Comparison of ENCODE assay signal across 14 cellular contexts in the genomic region with DNA sequence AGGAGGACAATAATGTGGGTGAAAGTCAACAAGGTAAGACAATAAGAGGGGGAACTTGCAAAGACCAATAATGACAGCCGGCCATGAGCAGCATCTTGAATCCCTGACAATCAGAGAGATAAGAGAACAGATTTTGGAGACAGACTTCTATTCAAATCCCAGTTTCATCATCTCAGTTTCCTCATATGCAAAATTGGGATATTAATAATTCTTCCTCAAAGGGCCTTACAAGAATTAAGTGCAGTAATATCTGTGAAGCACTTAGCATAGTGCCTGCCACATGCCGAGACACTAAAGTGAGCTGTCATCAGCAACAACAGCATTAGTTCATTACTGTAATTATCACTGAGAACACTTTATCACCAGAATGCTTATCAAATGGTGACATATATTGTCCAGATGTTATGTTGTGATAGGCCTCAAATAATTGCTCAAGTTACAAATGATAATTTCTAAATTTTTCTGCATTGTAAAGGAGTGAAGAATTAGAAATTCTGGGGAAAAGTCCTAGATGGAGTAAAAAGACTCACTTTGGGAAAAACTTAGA. TPM values are rescaled to one million over a fixed set of nuclear protein-coding genes. Genes with fewer than 3 reads are reported as not detected.
DNase-seq lines count a peak whose midpoint lies in the region; ATAC-seq and TF ChIP-seq lines count a peak whose summit lies in the region.
"Had no signal": no experiment of that assay in that cellular context is flagged by ENCODE, and none has a peak within 500 bp of the region (broad histone marks: within the 10 kb centered on the region; RNA-seq: fewer than 3 reads in every experiment).

No MANE protein-coding gene starts in this region.

- H3F3A ChIP-seq in GM23248 (ENCODE audit: insufficient read depth) = peaks cover 36% of the 10 kb centered on the region

- peaks cover 0 to 99% (median 0%) of the 10 kb centered on the region in 11 experiments; a peak in 8 of 22 replicates for H3K27me3 ChIP-seq in BLaER1 treated with 17β-estradiol and CSF1 and Interleukin-3, amounts not matched to agents 10 nM and 100 nM
- no peaks in the 10 kb centered on the region for H3K27me3 ChIP-seq in GM23248 (replicated peaks; ENCODE audit: insufficient read depth)

- peaks cover 31% of the 10 kb centered on the region for H3K27me3 Mint-ChIP-seq in dendritic cell treated with granulocyte-macrophage colony-stimulating factor and Interleukin-4, amounts not matched to agents 40 ng/mL and 50 ng/mL, for 4 days
- H3K27me3 Mint-ChIP-seq in WTC11 (ENCODE audit: low read depth) = peaks cover 40% of the 10 kb centered on the region

- H3K79me2 ChIP-seq in GM23248 (ENCODE audit: insufficient read depth) = no peaks in the 10 kb centered on the region
- H3K79me2 ChIP-seq in OCI-LY7 (ENCODE audit: insufficient read depth, low read depth, low read length) = no peaks in the 10 kb centered on the region

- CTCF ChIA-PET in OCI-LY7 (lab: Charles Lee; ENCODE audit: unreplicated experiment) = no interaction called here
- CTCF ChIA-PET in WTC11 (lab: Charles Lee) = no interaction called here

- H3K4me1 Mint-ChIP-seq in dendritic cell treated with granulocyte-macrophage colony-stimulating factor and Interleukin-4, amounts not matched to agents 40 ng/mL and 50 ng/mL, for 4 days (ENCODE audit: low read depth) = peaks cover 85% of the 10 kb centered on the region
- peaks cover 4% of the 10 kb centered on the region; the same call in 1 of the 2 replicates for H3K4me1 Mint-ChIP-seq in WTC11

- WGBS in GM23248 (ENCODE audit: low coverage in 1 of 2, low lambda C conversion rate in 2 of 2, missing lambda C conversion rate in 2 of 2), 2 experiments = 97 to 100% methylated on average over 2 of the region's 2 CpGs

- no TSS peak for BruUV-seq in OCI-LY7 (replicated peaks; lab: Mats Ljungman, UMichigan)

- H2AFZ ChIP-seq in GM23248 (no peak overlapping the region), OCI-LY7 (ENCODE audit: low read length) (peak overlapping the region; percentile 91)
- H2AFZ ChIP-seq: GM23338 had no signal

- H3K27ac ChIP-seq in BLaER1 treated with 17β-estradiol and CSF1 and Interleukin-3, amounts not matched to agents 10 nM and 100 nM = no peak overlapping the region
- H3K27ac ChIP-seq in GM23248 (peak overlapping the region; percentile 90), OCI-LY7 (ENCODE audit: low read depth, low read length, poor library complexity, severe bottlenecking) (peak overlapping the region; percentile 95)

- no peaks in the 10 kb centered on the region for H3K9me3 ChIP-seq in BLaER1 treated with 17β-estradiol and CSF1 and Interleukin-3, amounts not matched to agents 10 nM and 100 nM (replicated peaks in 1 of 11)
- H3K9me3 ChIP-seq in GM23248 (ENCODE audit: low read depth) (no peaks in the 10 kb centered on the region), OCI-LY7 (ENCODE audit: low read length) (no peaks in the 10 kb centered on the region)
- H3K9me3 ChIP-seq: BE2C, Caco-2 had no signal

- intact Hi-C loops in OCI-LY7 (cut with micrococcal nuclease; ENCODE audit: unreplicated experiment) = no loop called here
- intact Hi-C loops in dendritic cell treated with granulocyte-macrophage colony-stimulating factor and Interleukin-4, amounts not matched to agents 40 ng/mL and 50 ng/mL, for 4 days (cut with micrococcal nuclease) = no loop called here

- no peaks in the 10 kb centered on the region for H3K36me3 ChIP-seq in BLaER1 treated with 17β-estradiol and CSF1 and Interleukin-3, amounts not matched to agents 10 nM and 100 nM
- no peaks in the 10 kb centered on the region for H3K36me3 ChIP-seq in GM23248 (ENCODE audit: low read depth)
- H3K36me3 ChIP-seq in OCI-LY7 (ENCODE audit: insufficient read depth, low read length) = no peaks in the 10 kb centered on the region
- H3K36me3 ChIP-seq: BE2C had no signal

- peaks cover 0 to 41% (median 0%) of the 10 kb centered on the region in 11 experiments; a peak in 5 of 22 replicates for H4K20me1 ChIP-seq in BLaER1 treated with 17β-estradiol and CSF1 and Interleukin-3, amounts not matched to agents 10 nM and 100 nM
- H4K20me1 ChIP-seq in GM23248 (ENCODE audit: insufficient read depth) = no peaks in the 10 kb centered on the region
- no peaks in the 10 kb centered on the region for H4K20me1 ChIP-seq in OCI-LY7 (ENCODE audit: insufficient read depth, low read length)

- POLR2A ChIA-PET in OCI-LY7 (lab: Charles Lee) (interaction anchor here (0.6 to 1.8 kb wide), 5 partner anchors 13 to 182 kb away, joined by 3 to 17 read pairs (median 3); a partner anchor contains a TSS), WTC11 (lab: Charles Lee) (no interaction called here)

- no peak overlapping the region for H3K4me3 Mint-ChIP-seq in dendritic cell treated with granulocyte-macrophage colony-stimulating factor and Interleukin-4, amounts not matched to agents 40 ng/mL and 50 ng/mL, for 4 days
- H3K4me3 Mint-ChIP-seq in WTC11 = no peak overlapping the region
- H3K4me3 Mint-ChIP-seq: GM23338 had no signal

- H3K9me2 ChIP-seq in GM23248 (ENCODE audit: insufficient read depth) (no peaks in the 10 kb centered on the region), OCI-LY7 (ENCODE audit: insufficient read depth, low read length) (no peaks in the 10 kb centered on the region)

- ATAC-seq in GM18907 (IDR thresholded peaks at IDR 0.05; ENCODE audit: unreplicated experiment) (no peak), WTC11 (no peak)
- ATAC-seq: GM23338 had no signal

- H3K4me2 ChIP-seq in BLaER1 treated with 17β-estradiol and CSF1 and Interleukin-3, amounts not matched to agents 10 nM and 100 nM = peak overlapping the region in 7 of 11 experiments; percentile 3 to 76 (median 27); a peak in 7 of 22 replicates
- H3K4me2 ChIP-seq in GM23248 (ENCODE audit: unreplicated experiment) (no peak overlapping the region), OCI-LY7 (ENCODE audit: low read length) (peak overlapping the region; percentile 89)
- H3K4me2 ChIP-seq: GM23338 had no signal

- H3K9me3 Mint-ChIP-seq in dendritic cell treated with granulocyte-macrophage colony-stimulating factor and Interleukin-4, amounts not matched to agents 40 ng/mL and 50 ng/mL, for 4 days = no peaks in the 10 kb centered on the region
- no peaks in the 10 kb centered on the region for H3K9me3 Mint-ChIP-seq in WTC11
- H3K9me3 Mint-ChIP-seq: CD8-positive, alpha-beta memory T cell; GM23338 had no signal

- H3K4me1 ChIP-seq in BLaER1 treated with 17β-estradiol and CSF1 and Interleukin-3, amounts not matched to agents 10 nM and 100 nM = peaks cover 40 to 57% (median 47%) of the 10 kb centered on the region in 10 experiments
- H3K4me1 ChIP-seq in GM23248 (ENCODE audit: insufficient read depth) (peaks cover 26% of the 10 kb centered on the region), OCI-LY7 (ENCODE audit: insufficient read depth, low read length, poor library complexity, severe bottlenecking) (peaks cover 79% of the 10 kb centered on the region)
- H3K4me1 ChIP-seq: BE2C, Caco-2 had no signal

- in situ Hi-C loops in GM23248 (cut with MboI) = no loop called here

- DNase-seq in GM23248 = no peak
- DNase-seq in OCI-LY7 (ENCODE audit: low spot score) = no peak
- no peak for DNase-seq in WTC11 (ENCODE audit: low spot score)
- DNase-seq in ecto neural progenitor cell (ENCODE audit: low spot score) = no peak
- DNase-seq: BE2C; Caco-2; CD8-positive, alpha-beta memory T cell; DND-41; GF-D8; H7 had no signal

- H3K9ac ChIP-seq in BLaER1 treated with 17β-estradiol and CSF1 and Interleukin-3, amounts not matched to agents 10 nM and 100 nM = no peak overlapping the region
- no peak overlapping the region for H3K9ac ChIP-seq in GM23248

- no peak for TF ChIP-seq CTCF in OCI-LY7 (conservative IDR thresholded peaks at IDR 0.05; ENCODE audit: low read length)
- TF ChIP-seq CTCF in WTC11 (IDR thresholded peaks at IDR 0.05) = no peak

- H3K27ac Mint-ChIP-seq in dendritic cell treated with granulocyte-macrophage colony-stimulating factor and Interleukin-4, amounts not matched to agents 40 ng/mL and 50 ng/mL, for 4 days = peak overlapping the region; percentile 72
- H3K27ac Mint-ChIP-seq in WTC11 = no peak overlapping the region
- H3K27ac Mint-ChIP-seq: GM23338 had no signal

- H3K36me3 Mint-ChIP-seq in dendritic cell treated with granulocyte-macrophage colony-stimulating factor and Interleukin-4, amounts not matched to agents 40 ng/mL and 50 ng/mL, for 4 days (ENCODE audit: low read depth) = no peaks in the 10 kb centered on the region
- H3K36me3 Mint-ChIP-seq in WTC11 = no peaks in the 10 kb centered on the region
- H3K36me3 Mint-ChIP-seq: CD8-positive, alpha-beta memory T cell had no signal

- H3K4me3 ChIP-seq in BLaER1 treated with 17β-estradiol and CSF1 and Interleukin-3, amounts not matched to agents 10 nM and 100 nM = no peak overlapping the region
- H3K4me3 ChIP-seq in GM23248 = no peak overlapping the region
- no peak overlapping the region for H3K4me3 ChIP-seq in OCI-LY7 (ENCODE audit: low read depth, low read length, poor library complexity, severe bottlenecking)
- H3K4me3 ChIP-seq: GM23338 had no signal

TF ChIP-seq in WTC11, 78 proteins besides CTCF, POLR2A, EP300 and RAD21 (continues in another document):
- no peak for TF ChIP-seq ZNF232 (CRISPR knock-in tag; IDR thresholded peaks at IDR 0.05)
- TF ChIP-seq ZBTB21 (CRISPR knock-in tag; IDR thresholded peaks at IDR 0.05; ENCODE audit: borderline replicate concordance) = no peak

RNA-seq across cellular contexts. Expression of a gene that starts 0.9 kb away (rescaled TPM):
- 8.3 and 14.5 TPM in 2 replicates for total RNA-seq in GM23248 (2014; rRNA removed; shearing (Covaris generic))
- 9.4 and 10.1 TPM in 2 replicates for polyA plus RNA-seq in GM23248 (2016; fragmentation: Nextera tagmentation; extraction: Ambion mirVana)
- 2.6 and 4.9 TPM in 2 replicates for total RNA-seq in OCI-LY7 (2014; rRNA removed; shearing (Covaris generic))
- total RNA-seq in OCI-LY7 (2022) (3.3 and 3.8 TPM in 2 replicates), WTC11 (2021) (0.16 to 0.50 TPM (median 0.37 TPM) in 3 replicates)

RNA-seq across cellular contexts. Expression of a gene that starts 13.4 kb away (rescaled TPM):
- total RNA-seq in GM23248 (2014; rRNA removed; shearing (Covaris generic)) = 7.5 and 8.4 TPM in 2 replicates
- 5.3 and 6.8 TPM in 2 replicates for polyA plus RNA-seq in GM23248 (2016; fragmentation: Nextera tagmentation; extraction: Ambion mirVana)
- 524 and 672 TPM in 2 replicates for total RNA-seq in OCI-LY7 (2014; rRNA removed; shearing (Covaris generic))
- 409 and 447 TPM in 2 replicates for total RNA-seq in OCI-LY7 (2022)
- total RNA-seq in WTC11 (2021) = 0.11 to 0.25 TPM (median 0.15 TPM) in 3 replicates
- total RNA-seq: Caco-2; CD8-positive, alpha-beta memory T cell; GM23338; H7 had no signal
- polyA plus RNA-seq: CD8-positive, alpha-beta memory T cell had no signal

RNA-seq across cellular contexts. Expression of a gene that starts 29.2 kb away (rescaled TPM):
- 27.4 and 34.2 TPM in 2 replicates for total RNA-seq in GM23248 (2014; rRNA removed; shearing (Covaris generic))
- 29.9 and 34.9 TPM in 2 replicates for polyA plus RNA-seq in GM23248 (2016; fragmentation: Nextera tagmentation; extraction: Ambion mirVana)
- 43.9 and 71.5 TPM in 2 replicates for total RNA-seq in OCI-LY7 (2014; rRNA removed; shearing (Covaris generic))
- total RNA-seq in OCI-LY7 (2022) = 37.3 and 40.8 TPM in 2 replicates
- total RNA-seq in WTC11 (2021) = 24.5 to 29.4 TPM (median 27.6 TPM) in 3 replicates

RNA-seq across cellular contexts. Expression of a gene that starts 45.7 kb away (rescaled TPM):
- total RNA-seq in GM23248 (2014; rRNA removed; shearing (Covaris generic)) = 19.8 and 21.4 TPM in 2 replicates
- 14.8 TPM in 2 replicates for polyA plus RNA-seq in GM23248 (2016; fragmentation: Nextera tagmentation; extraction: Ambion mirVana)
- 8.5 and 10.2 TPM in 2 replicates for total RNA-seq in OCI-LY7 (2014; rRNA removed; shearing (Covaris generic))
- total RNA-seq in OCI-LY7 (2022) (12.9 and 13.9 TPM in 2 replicates), WTC11 (2021) (10.6 to 13.9 TPM (median 13.7 TPM) in 3 replicates)

RNA-seq across cellular contexts. Expression of a gene that starts 57.5 kb away (rescaled TPM):
- total RNA-seq in GM23248 (2014; rRNA removed; shearing (Covaris generic)) = not detected in 2 replicates
- 0.18 TPM in 1 of 2 replicates, not detected in the other for polyA plus RNA-seq in GM23248 (2016; fragmentation: Nextera tagmentation; extraction: Ambion mirVana)
- 4.6 TPM in 2 replicates for total RNA-seq in OCI-LY7 (2014; rRNA removed; shearing (Covaris generic))
- total RNA-seq in OCI-LY7 (2022) (1.9 and 4.8 TPM in 2 replicates), WTC11 (2021) (0.09 to 0.11 TPM in 2 of 3 replicates, not detected in the other)
- total RNA-seq: Caco-2, GM23338, H7 had no signal
- polyA plus RNA-seq: GM23338 had no signal

Comparison
In these comparisons a context has a peak if more than half of its experiments do, and no peak if none do; other contexts are left out.
1. H3K27ac ChIP-seq: peak in GM23248 (single experiment) and OCI-LY7 (single experiment); none in BLaER1 treated with 17β-estradiol and CSF1 and Interleukin-3, amounts not matched to agents 10 nM and 100 nM (0 of 11).
2. RNA of a gene that starts 13.4 kb away (total RNA-seq): 409 to 672 TPM in OCI-LY7; 7.5 to 8.4 TPM in GM23248 and 0.11 to 0.25 TPM in WTC11; every median in the first group is over 10 times any median in the second.